15 cellular contexts compared by ENCODE assay signal in genomic region chr6:30651143-30651542, GRCh38. TPM values are rescaled to one million over a fixed set of nuclear protein-coding genes. Genes with fewer than 3 reads are reported as not detected.
DNase-seq lines count a peak whose midpoint lies in the region; ATAC-seq and TF ChIP-seq lines count a peak whose summit lies in the region.
"Had no signal": no experiment of that assay in that cellular context is flagged by ENCODE, and none has a peak within 500 bp of the region (broad histone marks: within the 10 kb centered on the region; RNA-seq: fewer than 3 reads in every experiment).

No MANE protein-coding gene starts in this region.

- peaks cover 21% of the 10 kb centered on the region for H3K4me1 Mint-ChIP-seq in activated naive CD8-positive, alpha-beta T cell treated with anti-CD3 and anti-CD28 coated beads, Interleukin-2, amount 10 ng/mL, durations not matched to agents 7 days and 5 days
- peaks cover 20% of the 10 kb centered on the region for H3K4me1 Mint-ChIP-seq in activated naive CD8-positive, alpha-beta T cell treated with anti-CD3 and anti-CD28 coated beads for 36 hours
- H3K4me1 Mint-ChIP-seq in memory B cell (peaks cover 14% of the 10 kb centered on the region), type B pancreatic cell (ENCODE audit: unreplicated experiment) (peaks cover 6% of the 10 kb centered on the region)

- no peaks in the 10 kb centered on the region for H3K9me3 Mint-ChIP-seq in activated naive CD8-positive, alpha-beta T cell treated with anti-CD3 and anti-CD28 coated beads, Interleukin-2, amount 10 ng/mL, durations not matched to agents 7 days and 5 days
- no peaks in the 10 kb centered on the region for H3K9me3 Mint-ChIP-seq in activated naive CD8-positive, alpha-beta T cell treated with anti-CD3 and anti-CD28 coated beads for 36 hours
- H3K9me3 Mint-ChIP-seq in memory B cell (no peaks in the 10 kb centered on the region), type B pancreatic cell (no peaks in the 10 kb centered on the region)

- TF ChIP-seq POLR2A in erythroblast (IDR thresholded peaks at IDR 0.05; ENCODE audit: low read length) = no peak

- POLR2A ChIA-PET in activated naive CD8-positive, alpha-beta T cell treated with anti-CD3 and anti-CD28 coated beads, Interleukin-2, amount 10 ng/mL, durations not matched to agents 7 days and 5 days (lab: Charles Lee) = interaction anchor here (0.7 kb wide), 1 partner anchor 46 kb away, joined by 4 read pairs; no protein-coding TSS in a partner anchor
- POLR2A ChIA-PET in Panc1 (lab: Charles Lee) = no interaction called here

- DNase-seq in activated naive CD8-positive, alpha-beta T cell treated with anti-CD3 and anti-CD28 coated beads, Interleukin-2, amount 10 ng/mL, durations not matched to agents 7 days and 5 days = no peak
- DNase-seq in activated naive CD8-positive, alpha-beta T cell treated with anti-CD3 and anti-CD28 coated beads for 36 hours = no peak
- DNase-seq in Panc1 (ENCODE audit: low read depth, low spot score) (no peak), memory B cell (ENCODE audit: low spot score in 2 of 2) (no peak), type B pancreatic cell (ENCODE audit: extremely low spot score, unreplicated experiment) (no peak), left colon (no peak), erythroblast (lab: John Stamatoyannopoulos, UW) (no peak)
- no peak for DNase-seq in stimulated activated CD4-positive, alpha-beta T cell treated with anti-CD3 and anti-CD28 coated beads, Interleukin-1b, Interleukin-23, amount 100 ng/mL, for 48 hours
- DNase-seq: ACHN, AML-193, Caco-2, EL, NCI-H187 treated with DMSO at 0.1 percent for 48 hours, NCI-H526 treated with DMSO at 0.1 percent for 48 hours, SIG-M5 had no signal

- no peaks in the 10 kb centered on the region for H3K9me3 ChIP-seq in Panc1 (ENCODE audit: control insufficient read depth, insufficient read depth, low read depth, low read length)
- H3K9me3 ChIP-seq: Caco-2 had no signal

- H3K27me3 Mint-ChIP-seq in activated naive CD8-positive, alpha-beta T cell treated with anti-CD3 and anti-CD28 coated beads, Interleukin-2, amount 10 ng/mL, durations not matched to agents 7 days and 5 days = no peaks in the 10 kb centered on the region
- H3K27me3 Mint-ChIP-seq in activated naive CD8-positive, alpha-beta T cell treated with anti-CD3 and anti-CD28 coated beads for 36 hours = no peaks in the 10 kb centered on the region
- H3K27me3 Mint-ChIP-seq in memory B cell (no peaks in the 10 kb centered on the region), type B pancreatic cell (no peaks in the 10 kb centered on the region)

- H3K4me3 Mint-ChIP-seq in activated naive CD8-positive, alpha-beta T cell treated with anti-CD3 and anti-CD28 coated beads, Interleukin-2, amount 10 ng/mL, durations not matched to agents 7 days and 5 days = no peak overlapping the region
- no peak overlapping the region for H3K4me3 Mint-ChIP-seq in activated naive CD8-positive, alpha-beta T cell treated with anti-CD3 and anti-CD28 coated beads for 36 hours
- H3K4me3 Mint-ChIP-seq in memory B cell (no peak overlapping the region), type B pancreatic cell (peak overlapping the region; percentile 64)

- no peaks in the 10 kb centered on the region for H3K27me3 ChIP-seq in Panc1 (ENCODE audit: control insufficient read depth, insufficient read depth, low read length)

- peak overlapping the region; percentile 10 for H3K27ac Mint-ChIP-seq in activated naive CD8-positive, alpha-beta T cell treated with anti-CD3 and anti-CD28 coated beads, Interleukin-2, amount 10 ng/mL, durations not matched to agents 7 days and 5 days
- no peak overlapping the region for H3K27ac Mint-ChIP-seq in activated naive CD8-positive, alpha-beta T cell treated with anti-CD3 and anti-CD28 coated beads for 36 hours
- H3K27ac Mint-ChIP-seq in memory B cell = peak overlapping the region; percentile 67
- peak overlapping the region; percentile 26 for H3K27ac Mint-ChIP-seq in type B pancreatic cell

- intact Hi-C loops in Panc1 (cut with micrococcal nuclease; ENCODE audit: unreplicated experiment) (no loop called here), left colon (cut with DNase I, micrococcal nuclease) (no loop called here)

- H3K27ac ChIP-seq in Panc1 (ENCODE audit: low read length) = no peak overlapping the region

- no peak for ATAC-seq in activated naive CD8-positive, alpha-beta T cell treated with anti-CD3 and anti-CD28 coated beads, Interleukin-2, amount 10 ng/mL, durations not matched to agents 7 days and 5 days (ENCODE audit: low read depth)
- ATAC-seq in Panc1 = no peak
- ATAC-seq in memory B cell (ENCODE audit: low read depth) = no peak
- ATAC-seq in left colon = no peak

- CTCF ChIA-PET in Panc1 (lab: Charles Lee) = no interaction called here

- in situ Hi-C loops in Panc1 (cut with HindIII; ENCODE audit: low pct_unique_long_range_greater_than_20kb, low sequenced_read_pairs) = no loop called here

- peaks cover 3% of the 10 kb centered on the region; the same call in 1 of the 2 replicates for H3K36me3 ChIP-seq in Panc1 (ENCODE audit: control insufficient read depth, insufficient read depth, low read length)

- TF ChIP-seq CTCF in Panc1 (IDR thresholded peaks at IDR 0.05) (no peak), type B pancreatic cell (conservative IDR thresholded peaks at IDR 0.05) (no peak)

- H3K4me3 ChIP-seq in Panc1 (ENCODE audit: low read depth in 2 of 2, low read length in 2 of 2) = no peak overlapping the region

- H3K36me3 Mint-ChIP-seq in activated naive CD8-positive, alpha-beta T cell treated with anti-CD3 and anti-CD28 coated beads, Interleukin-2, amount 10 ng/mL, durations not matched to agents 7 days and 5 days = peaks cover 23% of the 10 kb centered on the region
- peaks cover 24% of the 10 kb centered on the region for H3K36me3 Mint-ChIP-seq in activated naive CD8-positive, alpha-beta T cell treated with anti-CD3 and anti-CD28 coated beads for 36 hours
- H3K36me3 Mint-ChIP-seq in memory B cell (peaks cover 20% of the 10 kb centered on the region), type B pancreatic cell (peaks cover 18% of the 10 kb centered on the region)

- H3K4me1 ChIP-seq in Panc1 (ENCODE audit: control insufficient read depth, insufficient read depth, low read length) = peaks cover 11% of the 10 kb centered on the region
- H3K4me1 ChIP-seq: Caco-2 had no signal

- TSS peak; percentile 54 for BruUV-seq in Panc1 (replicated peaks; lab: Mats Ljungman, UMichigan)

RNA-seq across cellular contexts. Expression of gene C6orf136, which starts 4.2 kb away (rescaled TPM):
- total RNA-seq in activated naive CD8-positive, alpha-beta T cell treated with anti-CD3 and anti-CD28 coated beads, Interleukin-2, amount 10 ng/mL, durations not matched to agents 7 days and 5 days = 10 to 100 TPM; 33.5 to 34.3 TPM
- total RNA-seq in activated naive CD8-positive, alpha-beta T cell treated with anti-CD3 and anti-CD28 coated beads for 36 hours = 10 to 100 TPM; 35.8 to 37.1 TPM
- total RNA-seq in Panc1 (2021; ENCODE audit: unreplicated experiment) (30.8 TPM), type B pancreatic cell (ENCODE audit: low replicate concordance) (16.0 and 27.1 TPM in 2 replicates), left colon (100 to 1,000 TPM in 1 of 2 donors, 10 to 100 TPM in 1; 78.9 to 101 TPM)
- 18.1 TPM for polyA plus RNA-seq in Panc1 (2012; ENCODE audit: insufficient read length)

RNA-seq across cellular contexts. Expression of gene DHX16, which starts 21.7 kb away (rescaled TPM):
- 10 to 100 TPM; 42.9 to 44.2 TPM for total RNA-seq in activated naive CD8-positive, alpha-beta T cell treated with anti-CD3 and anti-CD28 coated beads, Interleukin-2, amount 10 ng/mL, durations not matched to agents 7 days and 5 days
- total RNA-seq in activated naive CD8-positive, alpha-beta T cell treated with anti-CD3 and anti-CD28 coated beads for 36 hours = 10 to 100 TPM; 40.4 to 42.1 TPM
- total RNA-seq in Panc1 (2021; ENCODE audit: unreplicated experiment) (44.5 TPM), type B pancreatic cell (ENCODE audit: low replicate concordance) (29.0 and 29.6 TPM in 2 replicates), left colon (10 to 100 TPM; 27.8 to 34.8 TPM)
- 56.6 TPM for polyA plus RNA-seq in Panc1 (2012; ENCODE audit: insufficient read length)

RNA-seq across cellular contexts. Expression of gene ATAT1, which starts 24.5 kb away (rescaled TPM):
- 10 to 100 TPM; 11.2 to 13.5 TPM for total RNA-seq in activated naive CD8-positive, alpha-beta T cell treated with anti-CD3 and anti-CD28 coated beads, Interleukin-2, amount 10 ng/mL, durations not matched to agents 7 days and 5 days
- 1 to 10 TPM; 8.5 to 8.6 TPM for total RNA-seq in activated naive CD8-positive, alpha-beta T cell treated with anti-CD3 and anti-CD28 coated beads for 36 hours
- total RNA-seq in Panc1 (2021; ENCODE audit: unreplicated experiment) = 15.8 TPM
- polyA plus RNA-seq in Panc1 (2012; ENCODE audit: insufficient read length) = 24.4 TPM
- total RNA-seq in type B pancreatic cell (ENCODE audit: low replicate concordance) = 23.1 and 47.0 TPM in 2 replicates
- total RNA-seq in left colon = 10 to 100 TPM; 11.3 to 13.1 TPM

RNA-seq across cellular contexts. Expression of gene MRPS18B, which starts 33.5 kb away (rescaled TPM):
- 10 to 100 TPM; 43.8 to 44.5 TPM for total RNA-seq in activated naive CD8-positive, alpha-beta T cell treated with anti-CD3 and anti-CD28 coated beads, Interleukin-2, amount 10 ng/mL, durations not matched to agents 7 days and 5 days
- 100 to 1,000 TPM; 113 to 116 TPM for total RNA-seq in activated naive CD8-positive, alpha-beta T cell treated with anti-CD3 and anti-CD28 coated beads for 36 hours
- total RNA-seq in Panc1 (2021; ENCODE audit: unreplicated experiment) = 69.1 TPM
- 60.3 TPM for polyA plus RNA-seq in Panc1 (2012; ENCODE audit: insufficient read length)
- total RNA-seq in type B pancreatic cell (ENCODE audit: low replicate concordance) = 39.8 and 45.3 TPM in 2 replicates
- 10 to 100 TPM; 55.7 to 60.6 TPM for total RNA-seq in left colon

RNA-seq across cellular contexts. Expression of gene PPP1R10, which starts 34.1 kb away (rescaled TPM):
- total RNA-seq in activated naive CD8-positive, alpha-beta T cell treated with anti-CD3 and anti-CD28 coated beads, Interleukin-2, amount 10 ng/mL, durations not matched to agents 7 days and 5 days = 100 to 1,000 TPM; 140 to 151 TPM
- 10 to 100 TPM; 80.5 to 84.6 TPM for total RNA-seq in activated naive CD8-positive, alpha-beta T cell treated with anti-CD3 and anti-CD28 coated beads for 36 hours
- total RNA-seq in Panc1 (2021; ENCODE audit: unreplicated experiment) = 82.9 TPM
- 31.9 TPM for polyA plus RNA-seq in Panc1 (2012; ENCODE audit: insufficient read length)
- 84.3 and 116 TPM in 2 replicates for total RNA-seq in type B pancreatic cell (ENCODE audit: low replicate concordance)
- total RNA-seq in left colon = 10 to 100 TPM; 73.6 to 74.8 TPM
